In the genomic region with DNA sequence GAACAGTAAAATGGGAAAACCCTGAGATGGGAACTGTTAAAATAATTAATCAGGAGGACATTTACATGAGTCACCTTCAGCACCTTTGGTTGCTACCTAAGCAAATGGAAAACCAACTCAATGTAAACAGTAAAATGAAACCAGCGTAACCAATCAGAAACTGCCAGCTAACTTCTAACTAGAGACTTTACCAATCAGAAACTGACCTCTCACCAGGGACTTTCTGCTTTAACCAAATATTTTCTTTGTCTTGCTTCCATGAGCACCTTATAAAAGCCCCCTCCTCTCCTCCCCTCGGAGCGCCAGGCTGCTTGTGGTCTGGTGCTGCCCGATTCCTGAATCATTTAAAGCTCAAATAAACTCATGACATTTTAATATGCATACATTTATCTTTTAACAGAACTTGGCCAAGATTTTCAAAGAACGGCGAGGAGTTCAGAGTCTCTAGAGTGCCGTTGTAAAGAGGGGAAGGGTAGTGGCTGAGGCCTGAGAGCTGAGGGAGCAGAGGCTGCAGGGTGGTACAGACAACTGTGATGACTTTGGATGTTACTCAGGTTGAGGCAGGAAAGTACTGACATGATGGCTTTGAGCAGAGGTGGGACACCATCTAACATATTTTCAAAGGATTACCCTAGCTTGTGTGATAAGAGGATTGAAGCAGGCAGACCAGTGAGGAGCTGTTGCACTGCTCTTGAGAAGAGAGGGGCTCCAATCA, we compare ENCODE assay signal across 1 cellular context.
TF ChIP-seq lines count a peak whose summit lies in the region.

No MANE protein-coding gene starts in this region.

TF ChIP-seq in H1, 55 proteins besides CTCF, POLR2A, EP300 and RAD21:
- TF ChIP-seq, protein P1, sequence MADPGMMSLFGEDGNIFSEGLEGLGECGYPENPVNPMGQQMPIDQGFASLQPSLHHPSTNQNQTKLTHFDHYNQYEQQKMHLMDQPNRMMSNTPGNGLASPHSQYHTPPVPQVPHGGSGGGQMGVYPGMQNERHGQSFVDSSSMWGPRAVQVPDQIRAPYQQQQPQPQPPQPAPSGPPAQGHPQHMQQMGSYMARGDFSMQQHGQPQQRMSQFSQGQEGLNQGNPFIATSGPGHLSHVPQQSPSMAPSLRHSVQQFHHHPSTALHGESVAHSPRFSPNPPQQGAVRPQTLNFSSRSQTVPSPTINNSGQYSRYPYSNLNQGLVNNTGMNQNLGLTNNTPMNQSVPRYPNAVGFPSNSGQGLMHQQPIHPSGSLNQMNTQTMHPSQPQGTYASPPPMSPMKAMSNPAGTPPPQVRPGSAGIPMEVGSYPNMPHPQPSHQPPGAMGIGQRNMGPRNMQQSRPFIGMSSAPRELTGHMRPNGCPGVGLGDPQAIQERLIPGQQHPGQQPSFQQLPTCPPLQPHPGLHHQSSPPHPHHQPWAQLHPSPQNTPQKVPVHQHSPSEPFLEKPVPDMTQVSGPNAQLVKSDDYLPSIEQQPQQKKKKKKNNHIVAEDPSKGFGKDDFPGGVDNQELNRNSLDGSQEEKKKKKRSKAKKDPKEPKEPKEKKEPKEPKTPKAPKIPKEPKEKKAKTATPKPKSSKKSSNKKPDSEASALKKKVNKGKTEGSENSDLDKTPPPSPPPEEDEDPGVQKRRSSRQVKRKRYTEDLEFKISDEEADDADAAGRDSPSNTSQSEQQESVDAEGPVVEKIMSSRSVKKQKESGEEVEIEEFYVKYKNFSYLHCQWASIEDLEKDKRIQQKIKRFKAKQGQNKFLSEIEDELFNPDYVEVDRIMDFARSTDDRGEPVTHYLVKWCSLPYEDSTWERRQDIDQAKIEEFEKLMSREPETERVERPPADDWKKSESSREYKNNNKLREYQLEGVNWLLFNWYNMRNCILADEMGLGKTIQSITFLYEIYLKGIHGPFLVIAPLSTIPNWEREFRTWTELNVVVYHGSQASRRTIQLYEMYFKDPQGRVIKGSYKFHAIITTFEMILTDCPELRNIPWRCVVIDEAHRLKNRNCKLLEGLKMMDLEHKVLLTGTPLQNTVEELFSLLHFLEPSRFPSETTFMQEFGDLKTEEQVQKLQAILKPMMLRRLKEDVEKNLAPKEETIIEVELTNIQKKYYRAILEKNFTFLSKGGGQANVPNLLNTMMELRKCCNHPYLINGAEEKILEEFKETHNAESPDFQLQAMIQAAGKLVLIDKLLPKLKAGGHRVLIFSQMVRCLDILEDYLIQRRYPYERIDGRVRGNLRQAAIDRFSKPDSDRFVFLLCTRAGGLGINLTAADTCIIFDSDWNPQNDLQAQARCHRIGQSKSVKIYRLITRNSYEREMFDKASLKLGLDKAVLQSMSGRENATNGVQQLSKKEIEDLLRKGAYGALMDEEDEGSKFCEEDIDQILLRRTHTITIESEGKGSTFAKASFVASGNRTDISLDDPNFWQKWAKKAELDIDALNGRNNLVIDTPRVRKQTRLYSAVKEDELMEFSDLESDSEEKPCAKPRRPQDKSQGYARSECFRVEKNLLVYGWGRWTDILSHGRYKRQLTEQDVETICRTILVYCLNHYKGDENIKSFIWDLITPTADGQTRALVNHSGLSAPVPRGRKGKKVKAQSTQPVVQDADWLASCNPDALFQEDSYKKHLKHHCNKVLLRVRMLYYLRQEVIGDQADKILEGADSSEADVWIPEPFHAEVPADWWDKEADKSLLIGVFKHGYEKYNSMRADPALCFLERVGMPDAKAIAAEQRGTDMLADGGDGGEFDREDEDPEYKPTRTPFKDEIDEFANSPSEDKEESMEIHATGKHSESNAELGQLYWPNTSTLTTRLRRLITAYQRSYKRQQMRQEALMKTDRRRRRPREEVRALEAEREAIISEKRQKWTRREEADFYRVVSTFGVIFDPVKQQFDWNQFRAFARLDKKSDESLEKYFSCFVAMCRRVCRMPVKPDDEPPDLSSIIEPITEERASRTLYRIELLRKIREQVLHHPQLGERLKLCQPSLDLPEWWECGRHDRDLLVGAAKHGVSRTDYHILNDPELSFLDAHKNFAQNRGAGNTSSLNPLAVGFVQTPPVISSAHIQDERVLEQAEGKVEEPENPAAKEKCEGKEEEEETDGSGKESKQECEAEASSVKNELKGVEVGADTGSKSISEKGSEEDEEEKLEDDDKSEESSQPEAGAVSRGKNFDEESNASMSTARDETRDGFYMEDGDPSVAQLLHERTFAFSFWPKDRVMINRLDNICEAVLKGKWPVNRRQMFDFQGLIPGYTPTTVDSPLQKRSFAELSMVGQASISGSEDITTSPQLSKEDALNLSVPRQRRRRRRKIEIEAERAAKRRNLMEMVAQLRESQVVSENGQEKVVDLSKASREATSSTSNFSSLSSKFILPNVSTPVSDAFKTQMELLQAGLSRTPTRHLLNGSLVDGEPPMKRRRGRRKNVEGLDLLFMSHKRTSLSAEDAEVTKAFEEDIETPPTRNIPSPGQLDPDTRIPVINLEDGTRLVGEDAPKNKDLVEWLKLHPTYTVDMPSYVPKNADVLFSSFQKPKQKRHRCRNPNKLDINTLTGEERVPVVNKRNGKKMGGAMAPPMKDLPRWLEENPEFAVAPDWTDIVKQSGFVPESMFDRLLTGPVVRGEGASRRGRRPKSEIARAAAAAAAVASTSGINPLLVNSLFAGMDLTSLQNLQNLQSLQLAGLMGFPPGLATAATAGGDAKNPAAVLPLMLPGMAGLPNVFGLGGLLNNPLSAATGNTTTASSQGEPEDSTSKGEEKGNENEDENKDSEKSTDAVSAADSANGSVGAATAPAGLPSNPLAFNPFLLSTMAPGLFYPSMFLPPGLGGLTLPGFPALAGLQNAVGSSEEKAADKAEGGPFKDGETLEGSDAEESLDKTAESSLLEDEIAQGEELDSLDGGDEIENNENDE (IDR thresholded peaks at IDR 0.05; ENCODE audit: insufficient replicate concordance, low read length): no peak
- no peak for TF ChIP-seq HDAC2 (IDR thresholded peaks at IDR 0.05; ENCODE audit: borderline replicate concordance in 1 of 2, low read depth in 2 of 2, low read length in 2 of 2)
- TF ChIP-seq JUND (IDR thresholded peaks at IDR 0.05; ENCODE audit: low read length): no peak
- no peak for TF ChIP-seq SP2 (IDR thresholded peaks at IDR 0.05; ENCODE audit: low read length)
- no peak for TF ChIP-seq RNF2 (IDR thresholded peaks at IDR 0.05; ENCODE audit: borderline replicate concordance, low read depth, low read length, missing control alignments, poor library complexity, severe bottlenecking)
- TF ChIP-seq BACH1 (IDR thresholded peaks at IDR 0.05; ENCODE audit: low read length): no peak
- no peak for TF ChIP-seq RBBP5 (IDR thresholded peaks at IDR 0.05; ENCODE audit: borderline replicate concordance, low read depth, low read length)
- TF ChIP-seq FOSL1 (IDR thresholded peaks at IDR 0.05; ENCODE audit: insufficient read depth, low read depth, low read length): no peak
- TF ChIP-seq ASH2L (IDR thresholded peaks at IDR 0.05; ENCODE audit: low read length): no peak
- TF ChIP-seq TEAD4 (IDR thresholded peaks at IDR 0.05; ENCODE audit: low read depth, low read length): no peak
- no peak for TF ChIP-seq SUZ12 (IDR thresholded peaks at IDR 0.05; ENCODE audit: low read length)
- no peak for TF ChIP-seq NRF1 (IDR thresholded peaks at IDR 0.05; ENCODE audit: low read depth, low read length)
- TF ChIP-seq ZNF274 (IDR thresholded peaks at IDR 0.05; ENCODE audit: borderline replicate concordance, extremely low read depth, low read length): no peak
- TF ChIP-seq TAF7 (optimal IDR thresholded peaks at IDR 0.05; ENCODE audit: borderline replicate concordance, low read depth, low read length): no peak
- TF ChIP-seq KDM1A (IDR thresholded peaks at IDR 0.05; ENCODE audit: borderline replicate concordance, low read length): no peak
- TF ChIP-seq EGR1 (IDR thresholded peaks at IDR 0.05; ENCODE audit: borderline replicate concordance, low read depth, low read length): no peak
- TF ChIP-seq TAF1 (IDR thresholded peaks at IDR 0.05; ENCODE audit: low read depth, low read length): no peak
TF ChIP-seq in H1: peak in this region for 0.
